1 cellular context compared by ENCODE assay signal in the genomic region with DNA sequence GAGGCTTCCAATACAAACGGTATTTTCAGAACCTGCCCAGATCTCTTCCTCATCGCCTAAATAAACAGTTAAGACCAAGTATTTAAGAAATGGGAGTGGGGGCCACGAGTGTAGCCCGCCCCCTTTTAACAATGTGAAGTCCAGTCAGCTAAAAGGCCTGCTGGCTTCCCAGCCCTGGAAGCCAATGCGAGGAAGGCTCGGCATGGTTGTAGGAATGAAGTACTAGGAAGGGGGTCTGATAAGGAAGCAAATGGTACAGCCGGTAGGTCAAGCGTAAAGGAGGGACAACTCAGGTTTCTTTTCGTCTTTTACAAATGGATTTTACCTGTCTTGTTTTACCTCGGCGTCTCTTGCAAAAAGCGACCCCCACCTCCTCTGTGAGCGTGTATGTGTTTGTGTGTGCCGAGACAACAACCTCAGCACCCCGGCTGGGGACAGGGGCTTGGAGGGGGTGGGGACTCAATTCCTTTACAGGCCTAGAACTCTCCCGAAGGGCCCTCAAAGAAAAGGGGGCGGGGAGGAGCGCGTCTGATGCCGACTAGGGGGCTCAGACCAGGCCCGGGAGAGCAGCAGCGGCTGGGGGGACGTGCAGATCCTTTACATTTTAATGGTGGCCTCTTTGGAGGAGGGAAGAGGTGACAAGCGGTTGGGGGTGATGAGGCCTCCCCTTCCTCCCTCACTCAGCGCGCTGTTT.
TF ChIP-seq lines count a peak whose summit lies in the region.

No MANE protein-coding gene starts in this region.

TF ChIP-seq in K562, 482 proteins besides CTCF, POLR2A, EP300 and RAD21 (continued from another document and continues in another):
- TF ChIP-seq, protein P1, sequence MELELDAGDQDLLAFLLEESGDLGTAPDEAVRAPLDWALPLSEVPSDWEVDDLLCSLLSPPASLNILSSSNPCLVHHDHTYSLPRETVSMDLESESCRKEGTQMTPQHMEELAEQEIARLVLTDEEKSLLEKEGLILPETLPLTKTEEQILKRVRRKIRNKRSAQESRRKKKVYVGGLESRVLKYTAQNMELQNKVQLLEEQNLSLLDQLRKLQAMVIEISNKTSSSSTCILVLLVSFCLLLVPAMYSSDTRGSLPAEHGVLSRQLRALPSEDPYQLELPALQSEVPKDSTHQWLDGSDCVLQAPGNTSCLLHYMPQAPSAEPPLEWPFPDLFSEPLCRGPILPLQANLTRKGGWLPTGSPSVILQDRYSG (tag; conservative IDR thresholded peaks at IDR 0.05; ENCODE audit: low read depth), result no peak
- no peak for TF ChIP-seq FUS (optimal IDR thresholded peaks at IDR 0.05; ENCODE audit: low read depth, low read length)
- TF ChIP-seq PTTG1 (tag; IDR thresholded peaks at IDR 0.05; ENCODE audit: low read depth), result no peak
- 0 out of 2 replicates have a peak, but pooled peaks have one; percentile 33 for TF ChIP-seq MIER1 (IDR thresholded peaks at IDR 0.05; ENCODE audit: low read depth)
- TF ChIP-seq ZNF707 (CRISPR knock-in tag; conservative IDR thresholded peaks at IDR 0.05), result no peak
- 0 out of 4 replicates have a peak, but pooled peaks of 1 of the 2 experiments have one; percentile 11 for TF ChIP-seq TBL1XR1 (IDR thresholded peaks at IDR 0.05; ENCODE audit: low read length in 2 of 2)
- TF ChIP-seq, protein P2, sequence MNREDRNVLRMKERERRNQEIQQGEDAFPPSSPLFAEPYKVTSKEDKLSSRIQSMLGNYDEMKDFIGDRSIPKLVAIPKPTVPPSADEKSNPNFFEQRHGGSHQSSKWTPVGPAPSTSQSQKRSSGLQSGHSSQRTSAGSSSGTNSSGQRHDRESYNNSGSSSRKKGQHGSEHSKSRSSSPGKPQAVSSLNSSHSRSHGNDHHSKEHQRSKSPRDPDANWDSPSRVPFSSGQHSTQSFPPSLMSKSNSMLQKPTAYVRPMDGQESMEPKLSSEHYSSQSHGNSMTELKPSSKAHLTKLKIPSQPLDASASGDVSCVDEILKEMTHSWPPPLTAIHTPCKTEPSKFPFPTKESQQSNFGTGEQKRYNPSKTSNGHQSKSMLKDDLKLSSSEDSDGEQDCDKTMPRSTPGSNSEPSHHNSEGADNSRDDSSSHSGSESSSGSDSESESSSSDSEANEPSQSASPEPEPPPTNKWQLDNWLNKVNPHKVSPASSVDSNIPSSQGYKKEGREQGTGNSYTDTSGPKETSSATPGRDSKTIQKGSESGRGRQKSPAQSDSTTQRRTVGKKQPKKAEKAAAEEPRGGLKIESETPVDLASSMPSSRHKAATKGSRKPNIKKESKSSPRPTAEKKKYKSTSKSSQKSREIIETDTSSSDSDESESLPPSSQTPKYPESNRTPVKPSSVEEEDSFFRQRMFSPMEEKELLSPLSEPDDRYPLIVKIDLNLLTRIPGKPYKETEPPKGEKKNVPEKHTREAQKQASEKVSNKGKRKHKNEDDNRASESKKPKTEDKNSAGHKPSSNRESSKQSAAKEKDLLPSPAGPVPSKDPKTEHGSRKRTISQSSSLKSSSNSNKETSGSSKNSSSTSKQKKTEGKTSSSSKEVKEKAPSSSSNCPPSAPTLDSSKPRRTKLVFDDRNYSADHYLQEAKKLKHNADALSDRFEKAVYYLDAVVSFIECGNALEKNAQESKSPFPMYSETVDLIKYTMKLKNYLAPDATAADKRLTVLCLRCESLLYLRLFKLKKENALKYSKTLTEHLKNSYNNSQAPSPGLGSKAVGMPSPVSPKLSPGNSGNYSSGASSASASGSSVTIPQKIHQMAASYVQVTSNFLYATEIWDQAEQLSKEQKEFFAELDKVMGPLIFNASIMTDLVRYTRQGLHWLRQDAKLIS (CRISPR knock-in tag; IDR thresholded peaks at IDR 0.05), result no peak
- peak; percentile 66; the same call in 1 of the 2 replicates for TF ChIP-seq RERE (CRISPR knock-in tag; IDR thresholded peaks at IDR 0.05; ENCODE audit: borderline replicate concordance)
- TF ChIP-seq SAP30 (IDR thresholded peaks at IDR 0.05; ENCODE audit: borderline replicate concordance, insufficient read depth, low read depth, low read length, poor library complexity, severe bottlenecking), result peak; percentile 68
- TF ChIP-seq NR4A1 (CRISPR knock-in tag; IDR thresholded peaks at IDR 0.05), result no peak
- TF ChIP-seq NR4A1 (tag; IDR thresholded peaks at IDR 0.05), result no peak
- TF ChIP-seq DDX20 (tag; IDR thresholded peaks at IDR 0.05; ENCODE audit: low read depth), result no peak
- TF ChIP-seq JUN (IDR thresholded peaks at IDR 0.05; ENCODE audit: borderline replicate concordance, low read depth, low read length), result no peak
- TF ChIP-seq JUN (CRISPR knock-in tag; IDR thresholded peaks at IDR 0.05; ENCODE audit: borderline replicate concordance), result peak; percentile 39; the same call in 1 of the 2 replicates
- TF ChIP-seq KDM4B (IDR thresholded peaks at IDR 0.05; ENCODE audit: borderline replicate concordance in 2 of 2, low read depth in 1 of 2), result no peak
- TF ChIP-seq NEUROD1 (IDR thresholded peaks at IDR 0.05; ENCODE audit: borderline replicate concordance, low read depth, low read length, partially characterized antibody), result peak; percentile 37
- TF ChIP-seq, protein P3, sequence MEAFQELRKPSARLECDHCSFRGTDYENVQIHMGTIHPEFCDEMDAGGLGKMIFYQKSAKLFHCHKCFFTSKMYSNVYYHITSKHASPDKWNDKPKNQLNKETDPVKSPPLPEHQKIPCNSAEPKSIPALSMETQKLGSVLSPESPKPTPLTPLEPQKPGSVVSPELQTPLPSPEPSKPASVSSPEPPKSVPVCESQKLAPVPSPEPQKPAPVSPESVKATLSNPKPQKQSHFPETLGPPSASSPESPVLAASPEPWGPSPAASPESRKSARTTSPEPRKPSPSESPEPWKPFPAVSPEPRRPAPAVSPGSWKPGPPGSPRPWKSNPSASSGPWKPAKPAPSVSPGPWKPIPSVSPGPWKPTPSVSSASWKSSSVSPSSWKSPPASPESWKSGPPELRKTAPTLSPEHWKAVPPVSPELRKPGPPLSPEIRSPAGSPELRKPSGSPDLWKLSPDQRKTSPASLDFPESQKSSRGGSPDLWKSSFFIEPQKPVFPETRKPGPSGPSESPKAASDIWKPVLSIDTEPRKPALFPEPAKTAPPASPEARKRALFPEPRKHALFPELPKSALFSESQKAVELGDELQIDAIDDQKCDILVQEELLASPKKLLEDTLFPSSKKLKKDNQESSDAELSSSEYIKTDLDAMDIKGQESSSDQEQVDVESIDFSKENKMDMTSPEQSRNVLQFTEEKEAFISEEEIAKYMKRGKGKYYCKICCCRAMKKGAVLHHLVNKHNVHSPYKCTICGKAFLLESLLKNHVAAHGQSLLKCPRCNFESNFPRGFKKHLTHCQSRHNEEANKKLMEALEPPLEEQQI (IDR thresholded peaks at IDR 0.05), result no peak
- no peak for TF ChIP-seq SNRNP70 (optimal IDR thresholded peaks at IDR 0.05; ENCODE audit: low read depth, low read length)
- TF ChIP-seq NELFE (IDR thresholded peaks at IDR 0.05; ENCODE audit: insufficient read depth, insufficient read length), result no peak
- peak; percentile 19; the same call in 1 of the 2 replicates for TF ChIP-seq KAT7 (CRISPR knock-in tag; IDR thresholded peaks at IDR 0.05; ENCODE audit: borderline replicate concordance)
- TF ChIP-seq, protein P4, sequence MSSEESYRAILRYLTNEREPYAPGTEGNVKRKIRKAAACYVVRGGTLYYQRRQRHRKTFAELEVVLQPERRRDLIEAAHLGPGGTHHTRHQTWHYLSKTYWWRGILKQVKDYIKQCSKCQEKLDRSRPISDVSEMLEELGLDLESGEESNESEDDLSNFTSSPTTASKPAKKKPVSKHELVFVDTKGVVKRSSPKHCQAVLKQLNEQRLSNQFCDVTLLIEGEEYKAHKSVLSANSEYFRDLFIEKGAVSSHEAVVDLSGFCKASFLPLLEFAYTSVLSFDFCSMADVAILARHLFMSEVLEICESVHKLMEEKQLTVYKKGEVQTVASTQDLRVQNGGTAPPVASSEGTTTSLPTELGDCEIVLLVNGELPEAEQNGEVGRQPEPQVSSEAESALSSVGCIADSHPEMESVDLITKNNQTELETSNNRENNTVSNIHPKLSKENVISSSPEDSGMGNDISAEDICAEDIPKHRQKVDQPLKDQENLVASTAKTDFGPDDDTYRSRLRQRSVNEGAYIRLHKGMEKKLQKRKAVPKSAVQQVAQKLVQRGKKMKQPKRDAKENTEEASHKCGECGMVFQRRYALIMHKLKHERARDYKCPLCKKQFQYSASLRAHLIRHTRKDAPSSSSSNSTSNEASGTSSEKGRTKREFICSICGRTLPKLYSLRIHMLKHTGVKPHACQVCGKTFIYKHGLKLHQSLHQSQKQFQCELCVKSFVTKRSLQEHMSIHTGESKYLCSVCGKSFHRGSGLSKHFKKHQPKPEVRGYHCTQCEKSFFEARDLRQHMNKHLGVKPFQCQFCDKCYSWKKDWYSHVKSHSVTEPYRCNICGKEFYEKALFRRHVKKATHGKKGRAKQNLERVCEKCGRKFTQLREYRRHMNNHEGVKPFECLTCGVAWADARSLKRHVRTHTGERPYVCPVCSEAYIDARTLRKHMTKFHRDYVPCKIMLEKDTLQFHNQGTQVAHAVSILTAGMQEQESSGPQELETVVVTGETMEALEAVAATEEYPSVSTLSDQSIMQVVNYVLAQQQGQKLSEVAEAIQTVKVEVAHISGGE (CRISPR knock-in tag; IDR thresholded peaks at IDR 0.05), result no peak
- peak; percentile 84; the same call in 1 of the 2 replicates for TF ChIP-seq NR1H2 (CRISPR knock-in tag; IDR thresholded peaks at IDR 0.05)
- no peak for TF ChIP-seq RBM17 (IDR thresholded peaks at IDR 0.05; ENCODE audit: borderline replicate concordance, low read depth, low read length)
- TF ChIP-seq HOMEZ (CRISPR knock-in tag; IDR thresholded peaks at IDR 0.05), result no peak
- no peak for TF ChIP-seq PTRF (tag; IDR thresholded peaks at IDR 0.05)
- TF ChIP-seq FOXM1 (IDR thresholded peaks at IDR 0.05; ENCODE audit: low read depth), result no peak
- TF ChIP-seq FOXM1 (CRISPR knock-in tag; IDR thresholded peaks at IDR 0.05; ENCODE audit: low read depth), result 0 out of 2 replicates have a peak, but pooled peaks have one; percentile 63
- TF ChIP-seq ZBTB7A (IDR thresholded peaks at IDR 0.05; ENCODE audit: borderline replicate concordance, control insufficient read depth, low read depth, low read length), result peak; percentile 12; the same call in 1 of the 2 replicates
- TF ChIP-seq PPARD (CRISPR knock-in tag; IDR thresholded peaks at IDR 0.05), result no peak
- TF ChIP-seq HINFP (tag; conservative IDR thresholded peaks at IDR 0.05; ENCODE audit: low read depth), result no peak
- TF ChIP-seq SMARCA4 (IDR thresholded peaks at IDR 0.05), result no peak
- TF ChIP-seq HMGN3 (IDR thresholded peaks at IDR 0.05; ENCODE audit: borderline replicate concordance, extremely low read depth, insufficient read length, low read depth, low read length), result peak; percentile 13
